In the genomic region with DNA sequence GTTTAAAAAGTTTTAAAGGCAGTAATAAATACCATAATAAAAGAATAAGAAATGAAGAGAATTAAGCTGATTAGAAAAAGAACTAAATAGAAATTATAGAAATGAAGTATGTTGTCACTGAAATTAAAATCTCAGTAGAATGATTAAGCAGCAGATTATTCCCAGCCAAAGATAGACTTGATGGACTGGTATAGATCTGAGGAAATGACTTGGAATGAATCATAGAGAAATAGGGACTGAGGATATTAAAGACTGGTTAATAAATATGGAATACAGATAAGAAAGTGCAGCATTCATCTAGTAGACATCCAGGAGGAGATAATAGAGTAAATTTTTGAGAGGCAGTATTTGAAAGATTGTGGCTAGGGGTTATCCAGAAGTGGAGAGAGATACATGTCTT, we compare ENCODE assay signal across 31 cellular contexts. TPM values are rescaled to one million over a fixed set of nuclear protein-coding genes. Genes with fewer than 3 reads are reported as not detected.
"Had no signal": no experiment of that assay in that cellular context is flagged by ENCODE, and none has a peak within 500 bp of the region (broad histone marks: within the 10 kb centered on the region; RNA-seq: fewer than 3 reads in every experiment).

No MANE protein-coding gene starts in this region.

- ATAC-seq: activated CD4-positive, CD25-positive, alpha-beta regulatory T cell treated with anti-CD3 and anti-CD28 coated beads, Interleukin-2, amount 50 U/mL, for 24 hours; activated CD8-positive, alpha-beta memory T cell treated with anti-CD3 and anti-CD28 coated beads, Interleukin-2, amount 10 ng/mL, durations not matched to agents 7 days and 5 days; activated CD8-positive, alpha-beta T cell treated with anti-CD3 and anti-CD28 coated beads, Interleukin-2, amount 10 ng/mL, durations not matched to agents 7 days and 5 days; activated naive CD4-positive, alpha-beta T cell treated with anti-CD3 and anti-CD28 coated beads, Interleukin-2, amount 50 U/mL, for 72 hours; activated T-cell treated with anti-CD3 and anti-CD28 coated beads, Interleukin-2, amount 50 U/mL, for 72 hours; heart left ventricle; T-helper 17 cell had no signal

- FAIRE-seq: colon, frontal cortex had no signal

- H3K27me3 Mint-ChIP-seq: activated CD4-positive, alpha-beta T cell treated with anti-CD3 and anti-CD28 coated beads, Interleukin-2, amount 10 ng/mL, durations not matched to agents 24 days and 14 days; activated CD8-positive, alpha-beta memory T cell treated with anti-CD3 and anti-CD28 coated beads, Interleukin-2, amount 10 ng/mL, durations not matched to agents 7 days and 5 days; activated naive CD4-positive, alpha-beta T cell treated with anti-CD3 and anti-CD28 coated beads, Interleukin-2, amount 10 ng/mL, durations not matched to agents 7 days and 5 days; brain had no signal

- H3K9me3 Mint-ChIP-seq: activated B cell treated with CpG ODN at 0.5 μM for 24 hours; activated CD4-positive, alpha-beta memory T cell treated with anti-CD3 and anti-CD28 coated beads for 36 hours; activated CD4-positive, alpha-beta T cell treated with anti-CD3 and anti-CD28 coated beads, Interleukin-2, amount 10 ng/mL, durations not matched to agents 24 days and 14 days; activated naive CD4-positive, alpha-beta T cell treated with anti-CD3 and anti-CD28 coated beads, Interleukin-2, amount 10 ng/mL, durations not matched to agents 7 days and 5 days; activated naive CD4-positive, alpha-beta T cell treated with anti-CD3 and anti-CD28 coated beads, Interleukin-2, amount 50 U/mL, for 72 hours; activated naive CD8-positive, alpha-beta T cell treated with anti-CD3 and anti-CD28 coated beads, Interleukin-2, amount 10 ng/mL, durations not matched to agents 7 days and 5 days; activated T-cell treated with anti-CD3 and anti-CD28 coated beads, Interleukin-2, amount 50 U/mL, for 72 hours; brain; T-helper 2 cell treated with Interferon-gamma antibody and Interleukin-4, amounts not matched to agents 5 μg/mL and 100 μg/mL, for 36 hours had no signal

- H3K4me3 Mint-ChIP-seq: activated B cell treated with CpG ODN at 0.5 μM for 24 hours; activated CD4-positive, alpha-beta memory T cell treated with anti-CD3 and anti-CD28 coated beads for 36 hours; activated CD4-positive, alpha-beta T cell treated with anti-CD3 and anti-CD28 coated beads, Interleukin-2, amount 10 ng/mL, durations not matched to agents 24 days and 14 days; activated CD8-positive, alpha-beta memory T cell treated with anti-CD3 and anti-CD28 coated beads, Interleukin-2, amount 10 ng/mL, durations not matched to agents 7 days and 5 days; activated CD8-positive, alpha-beta T cell treated with anti-CD3 and anti-CD28 coated beads, Interleukin-2, amount 10 ng/mL, durations not matched to agents 7 days and 5 days; activated naive CD4-positive, alpha-beta T cell treated with anti-CD3 and anti-CD28 coated beads, Interleukin-2, amount 10 ng/mL, durations not matched to agents 7 days and 5 days; activated naive CD8-positive, alpha-beta T cell treated with anti-CD3 and anti-CD28 coated beads, Interleukin-2, amount 10 ng/mL, durations not matched to agents 7 days and 5 days; activated T-cell treated with anti-CD3 and anti-CD28 coated beads, Interleukin-2, amount 50 U/mL, for 72 hours; brain; T-helper 17 cell; T-helper 2 cell treated with Interferon-gamma antibody and Interleukin-4, amounts not matched to agents 5 μg/mL and 100 μg/mL, for 36 hours had no signal

- H3K27me3 ChIP-seq: ascending aorta, breast epithelium, esophagus squamous epithelium, heart left ventricle had no signal

- H3K36me3 ChIP-seq: ascending aorta, breast epithelium, esophagus squamous epithelium, heart left ventricle, WERI-Rb-1 had no signal

- H3K36me3 Mint-ChIP-seq: activated CD4-positive, alpha-beta memory T cell treated with anti-CD3 and anti-CD28 coated beads for 36 hours; activated CD8-positive, alpha-beta memory T cell treated with anti-CD3 and anti-CD28 coated beads, Interleukin-2, amount 10 ng/mL, durations not matched to agents 7 days and 5 days; activated naive CD4-positive, alpha-beta T cell treated with anti-CD3 and anti-CD28 coated beads, Interleukin-2, amount 10 ng/mL, durations not matched to agents 7 days and 5 days; activated naive CD4-positive, alpha-beta T cell treated with anti-CD3 and anti-CD28 coated beads, Interleukin-2, amount 50 U/mL, for 72 hours; activated naive CD8-positive, alpha-beta T cell treated with anti-CD3 and anti-CD28 coated beads, Interleukin-2, amount 10 ng/mL, durations not matched to agents 7 days and 5 days had no signal

- DNase-seq: activated B cell treated with CpG ODN at 0.5 μM for 24 hours; activated CD4-positive, alpha-beta memory T cell treated with anti-CD3 and anti-CD28 coated beads for 36 hours; activated CD4-positive, alpha-beta T cell treated with anti-CD3 and anti-CD28 coated beads, Interleukin-2, amount 10 ng/mL, durations not matched to agents 24 days and 14 days; activated CD8-positive, alpha-beta memory T cell treated with anti-CD3 and anti-CD28 coated beads, Interleukin-2, amount 10 ng/mL, durations not matched to agents 7 days and 5 days; activated CD8-positive, alpha-beta memory T cell treated with anti-CD3 and anti-CD28 coated beads, Interleukin-2, amount 50 U/mL, for 4 hours; activated CD8-positive, alpha-beta T cell treated with anti-CD3 and anti-CD28 coated beads, Interleukin-2, amount 10 ng/mL, durations not matched to agents 7 days and 5 days; activated gamma-delta T cell; activated naive CD4-positive, alpha-beta T cell; activated naive CD4-positive, alpha-beta T cell treated with anti-CD3 and anti-CD28 coated beads, Interleukin-2, amount 10 ng/mL, durations not matched to agents 7 days and 5 days; activated naive CD8-positive, alpha-beta T cell treated with anti-CD3 and anti-CD28 coated beads, Interleukin-2, amount 10 ng/mL, durations not matched to agents 7 days and 5 days; activated T-cell treated with anti-CD3 and anti-CD28 coated beads, Interleukin-2, amount 50 U/mL, for 1 hour; activated T-cell treated with anti-CD3 and anti-CD28 coated beads, Interleukin-2, amount 50 U/mL, for 72 hours; cortex of kidney; effector CD8-positive, alpha-beta T cell; erythroblast; esophagus squamous epithelium; hypothalamus; T-helper 1 cell; T-helper 17 cell; T1000; WERI-Rb-1 had no signal

- H3K4me3 ChIP-seq: ascending aorta, breast epithelium, esophagus squamous epithelium had no signal

- H3K27ac ChIP-seq: ascending aorta, breast epithelium, esophagus squamous epithelium, heart left ventricle, WERI-Rb-1 had no signal

- H3K4me1 Mint-ChIP-seq: activated B cell treated with CpG ODN at 0.5 μM for 24 hours; activated CD4-positive, alpha-beta T cell treated with anti-CD3 and anti-CD28 coated beads, Interleukin-2, amount 10 ng/mL, durations not matched to agents 24 days and 14 days; activated CD8-positive, alpha-beta memory T cell treated with anti-CD3 and anti-CD28 coated beads, Interleukin-2, amount 10 ng/mL, durations not matched to agents 7 days and 5 days; activated naive CD4-positive, alpha-beta T cell treated with anti-CD3 and anti-CD28 coated beads, Interleukin-2, amount 10 ng/mL, durations not matched to agents 7 days and 5 days; activated naive CD8-positive, alpha-beta T cell treated with anti-CD3 and anti-CD28 coated beads, Interleukin-2, amount 10 ng/mL, durations not matched to agents 7 days and 5 days; T-helper 17 cell had no signal

- H3K4me1 ChIP-seq: ascending aorta, breast epithelium had no signal

RNA-seq across cellular contexts. Expression of a gene that starts 28.7 kb away (rescaled TPM):
- total RNA-seq: activated CD4-positive, alpha-beta memory T cell treated with anti-CD3 and anti-CD28 coated beads for 36 hours; activated CD4-positive, alpha-beta T cell treated with anti-CD3 and anti-CD28 coated beads, Interleukin-2, amount 10 ng/mL, durations not matched to agents 24 days and 14 days; activated CD8-positive, alpha-beta memory T cell treated with anti-CD3 and anti-CD28 coated beads for 36 hours; activated CD8-positive, alpha-beta memory T cell treated with anti-CD3 and anti-CD28 coated beads, Interleukin-2, amount 10 ng/mL, durations not matched to agents 7 days and 5 days; activated CD8-positive, alpha-beta T cell treated with anti-CD3 and anti-CD28 coated beads, Interleukin-2, amount 10 ng/mL, durations not matched to agents 7 days and 5 days; activated naive CD4-positive, alpha-beta T cell treated with anti-CD3 and anti-CD28 coated beads, Interleukin-2, amount 50 U/mL, for 72 hours; activated naive CD8-positive, alpha-beta T cell treated with anti-CD3 and anti-CD28 coated beads, Interleukin-2, amount 10 ng/mL, durations not matched to agents 7 days and 5 days had no signal
